8 cellular contexts compared by ENCODE assay signal in genomic region chr16:70380205-70380918, GRCh38. TPM values are rescaled to one million over a fixed set of nuclear protein-coding genes. Genes with fewer than 3 reads are reported as not detected.
A peak's percentile ranks its signal among the peaks of the same experiment; 100 is the strongest.
DNase-seq lines count a peak whose midpoint lies in the region; ATAC-seq and TF ChIP-seq lines count a peak whose summit lies in the region.

No MANE protein-coding gene starts in this region.

- H3K4me3 ChIP-seq in adipocyte (ENCODE audit: low read length) = peak overlapping the region; percentile 85
- H3K4me3 ChIP-seq in sigmoid colon = peak overlapping the region; percentile 45 to 72 (median 61)
- H3K4me3 ChIP-seq in WERI-Rb-1 (ENCODE audit: low read depth, low read length) = no peak overlapping the region

- H3K27ac ChIP-seq in sigmoid colon (peak overlapping the region; percentile 73 to 92 (median 85)), WERI-Rb-1 (no peak overlapping the region)

- H3K4me1 ChIP-seq in adipocyte (ENCODE audit: control insufficient read depth, insufficient read depth, low read length) (peaks cover 11% of the 10 kb centered on the region), sigmoid colon (peaks cover 0 to 23% (median 14%) of the 10 kb centered on the region in 4 donors)

- H3K36me3 ChIP-seq in adipocyte (ENCODE audit: control insufficient read depth, insufficient read depth, low read length, severe bottlenecking) = peaks cover 12% of the 10 kb centered on the region
- H3K36me3 ChIP-seq in sigmoid colon = peaks cover 0 to 16% (median 7%) of the 10 kb centered on the region in 4 donors
- H3K36me3 ChIP-seq in WERI-Rb-1 = peaks cover 88% of the 10 kb centered on the region

- peak; percentile 12 for ATAC-seq in HG03575 (IDR thresholded peaks at IDR 0.05; ENCODE audit: extremely low read depth, insufficient number of reproducible peaks, low FRiP score, unreplicated experiment)

- TF ChIP-seq CTCF in sigmoid colon (IDR thresholded peaks at IDR 0.05) (no peak), WERI-Rb-1 (IDR thresholded peaks at IDR 0.05; ENCODE audit: low read depth, low read length) (no peak)

- TF ChIP-seq POLR2A in GM19099 (IDR thresholded peaks at IDR 0.05; ENCODE audit: extremely low read depth, insufficient read length, low read depth) (peak; percentile 9), sigmoid colon (IDR thresholded peaks at IDR 0.05) (no peak)

- no peaks in the 10 kb centered on the region for H3K27me3 ChIP-seq in adipocyte (replicated peaks; ENCODE audit: control insufficient read depth, insufficient read depth, low read length)
- no peaks in the 10 kb centered on the region for H3K27me3 ChIP-seq in sigmoid colon
- H3K27me3 ChIP-seq in WERI-Rb-1 (ENCODE audit: insufficient read depth, low read depth, severe bottlenecking) = no peaks in the 10 kb centered on the region

- intact Hi-C loops in sigmoid colon (cut with DNase I) = loop anchor here (2.0 kb wide), 2 partner anchors 58 to 146 kb away; partner anchors contain the start of gene ST3GAL2

- H3K9ac ChIP-seq in adipocyte (ENCODE audit: low read length) = peak overlapping the region; percentile 79

- no peak for TF ChIP-seq EP300 in sigmoid colon (IDR thresholded peaks at IDR 0.05)

- WGBS in sigmoid colon, 2 donors = 0% methylated on average over 31 of the region's 31 CpGs

- DNase-seq in AML-193 (lab: John Stamatoyannopoulos, UW) = peak; percentile 59 to 75
- peak; percentile 24 for DNase-seq in SKM-1 treated with dmso at 0.1 percent for 144 hours (lab: John Stamatoyannopoulos, UW; ENCODE audit: unreplicated experiment)
- peak; percentile 91 for DNase-seq in adipocyte (ENCODE audit: low read depth)
- DNase-seq in hepatic stellate cell (ENCODE audit: low spot score) = peak; percentile 60
- DNase-seq in sigmoid colon = peak; percentile 80
- DNase-seq in WERI-Rb-1 = no peak

- H3K9me3 ChIP-seq in adipocyte (ENCODE audit: control insufficient read depth, low read length) (no peaks in the 10 kb centered on the region), sigmoid colon (no peaks in the 10 kb centered on the region), WERI-Rb-1 (ENCODE audit: severe bottlenecking) (no peaks in the 10 kb centered on the region)

RNA-seq across cellular contexts. Expression of gene DDX19A, which starts 33.7 kb away (rescaled TPM):
- 10 to 100 TPM; 33.9 to 41.3 (median 37.9) TPM for total RNA-seq in sigmoid colon
- polyA plus RNA-seq in sigmoid colon = 10 to 100 TPM; 12.0 to 24.4 (median 14.4) TPM

RNA-seq across cellular contexts. Expression of gene ST3GAL2, which starts 58.5 kb away (rescaled TPM):
- total RNA-seq in sigmoid colon = 10 to 100 TPM; 14.0 to 21.3 (median 16.6) TPM
- 10 to 100 TPM in 1 of 3 donors, 1 to 10 TPM in 2; 2.3 to 10.2 (median 2.4) TPM for polyA plus RNA-seq in sigmoid colon
